Comparison of ENCODE assay signal across 19 cellular contexts in genomic region chr17:57944796-57945362, GRCh38. TPM values are rescaled to one million over a fixed set of nuclear protein-coding genes. Genes with fewer than 3 reads are reported as not detected.
A peak's percentile ranks its signal among the peaks of the same experiment; 100 is the strongest.
DNase-seq lines count a peak whose midpoint lies in the region; ATAC-seq and TF ChIP-seq lines count a peak whose summit lies in the region.
"Had no signal": no experiment of that assay in that cellular context is flagged by ENCODE, and none has a peak within 500 bp of the region (broad histone marks: within the 10 kb centered on the region; RNA-seq: fewer than 3 reads in every experiment).

No MANE protein-coding gene starts in this region.

- no TSS peak for BruUV-seq in PC-3 (replicated peaks; lab: Mats Ljungman, UMichigan)

- peak overlapping the region; percentile 97 for H3K27ac ChIP-seq in epithelial cell of prostate
- H3K27ac ChIP-seq in muscle layer of duodenum (ENCODE audit: low read length): peak overlapping the region; percentile 91
- H3K27ac ChIP-seq in thyroid gland: peak overlapping the region in 2 of 3 donors; percentile 75 to 80
- H3K27ac ChIP-seq in PC-3 (ENCODE audit: low read length): no peak overlapping the region
- H3K27ac ChIP-seq: C4-2B, colonic mucosa, PC-9, thoracic aorta had no signal

- no peaks in the 10 kb centered on the region for H4K20me1 ChIP-seq in PC-3 (ENCODE audit: low read length)

- H2AFZ ChIP-seq in PC-3 (ENCODE audit: low read length): no peak overlapping the region
- H2AFZ ChIP-seq: PC-9 had no signal

- no peak overlapping the region for H3K4me2 ChIP-seq in PC-3 (ENCODE audit: low read length)
- H3K4me2 ChIP-seq: PC-9 had no signal

- WGBS in thyroid gland, 2 donors: 89 to 90% methylated on average over 9 of the region's 9 CpGs

- H3K27me3 ChIP-seq in muscle layer of duodenum (ENCODE audit: low read depth, low read length) (no peaks in the 10 kb centered on the region), thyroid gland (no peaks in the 10 kb centered on the region), PC-3 (ENCODE audit: low read length) (no peaks in the 10 kb centered on the region)
- H3K27me3 ChIP-seq: colonic mucosa had no signal

- intact Hi-C loops in thyroid gland (cut with DNase I) (no loop called here), PC-3 (cut with micrococcal nuclease) (no loop called here)

- no peaks in the 10 kb centered on the region for H3K9me3 ChIP-seq in muscle layer of duodenum (ENCODE audit: control insufficient read depth in 1 of 2, low read length in 2 of 2)
- H3K9me3 ChIP-seq in thyroid gland: no peaks in the 10 kb centered on the region
- no peaks in the 10 kb centered on the region for H3K9me3 ChIP-seq in PC-3 (ENCODE audit: low read length)
- H3K9me3 ChIP-seq: colonic mucosa, thoracic aorta had no signal

- TF ChIP-seq CTCF in thyroid gland (IDR thresholded peaks at IDR 0.05): no peak
- no peak for TF ChIP-seq CTCF in PC-3 (conservative IDR thresholded peaks at IDR 0.05; ENCODE audit: low read depth, low read length)

- H3K79me2 ChIP-seq in PC-3 (ENCODE audit: low read length): peaks cover 83% of the 10 kb centered on the region

- TF ChIP-seq POLR2A in thyroid gland (IDR thresholded peaks at IDR 0.05): no peak

- H3K36me3 ChIP-seq in muscle layer of duodenum (ENCODE audit: control insufficient read depth in 1 of 2, insufficient read depth in 2 of 2, low read length in 2 of 2) (no peaks in the 10 kb centered on the region), thyroid gland (no peaks in the 10 kb centered on the region), PC-3 (ENCODE audit: low read depth, low read length) (no peaks in the 10 kb centered on the region)
- H3K36me3 ChIP-seq: colonic mucosa, thoracic aorta had no signal

- ATAC-seq in GM21825 (IDR thresholded peaks at IDR 0.05; ENCODE audit: unreplicated experiment) (no peak), PC-3 (no peak), GM18498 (IDR thresholded peaks at IDR 0.05; ENCODE audit: unreplicated experiment) (no peak)

- H3K4me1 ChIP-seq in muscle layer of duodenum (ENCODE audit: control insufficient read depth in 1 of 2, insufficient read depth in 2 of 2, low read length in 2 of 2) (peaks cover 53 to 81% of the 10 kb centered on the region in 2 donors), thyroid gland (peaks cover 62 to 70% of the 10 kb centered on the region in 2 donors), PC-3 (ENCODE audit: insufficient read depth, low read length) (peaks cover 76% of the 10 kb centered on the region)

- CTCF ChIA-PET in PC-3 (lab: Charles Lee): interaction anchor here (0.9 kb wide), 1 partner anchor 9 kb away, joined by 8 read pairs; no protein-coding TSS in a partner anchor

- H3F3A ChIP-seq in PC-3 (ENCODE audit: low read length, unreplicated experiment): peaks cover 18% of the 10 kb centered on the region

- DNase-seq in RPMI7951 (ENCODE audit: low read depth): peak; percentile 37
- no peak for DNase-seq in epithelial cell of prostate (ENCODE audit: low read depth, low spot score)
- DNase-seq in thyroid gland: no peak
- no peak for DNase-seq in PC-3
- DNase-seq: activated CD4-positive, alpha-beta T cell treated with anti-CD3 and anti-CD28 coated beads, Interleukin-2, amount 50 U/mL, for 1 hour; activated naive CD4-positive, alpha-beta T cell; colonic mucosa; glutamatergic neuron; immature natural killer cell; mammary epithelial cell; NCI-H1092; NCI-H69; PC-9; stimulated activated CD4-positive, alpha-beta T cell treated with anti-CD3 and anti-CD28 coated beads, Interleukin-4, amount 100 ng/mL, for 1 hour had no signal

- H3K9ac ChIP-seq in PC-3 (ENCODE audit: low read length): no peak overlapping the region

- H3K4me3 ChIP-seq in muscle layer of duodenum (ENCODE audit: low read depth in 1 of 2, low read length in 2 of 2): no peak overlapping the region
- no peak overlapping the region for H3K4me3 ChIP-seq in thyroid gland (replicated peaks in 1 of 3)
- no peak overlapping the region for H3K4me3 ChIP-seq in PC-3 (ENCODE audit: low read length)
- H3K4me3 ChIP-seq: colonic mucosa, PC-9, thoracic aorta had no signal

- H3K9me2 ChIP-seq in PC-3 (replicated peaks; ENCODE audit: low read length): no peaks in the 10 kb centered on the region

- POLR2A ChIA-PET in PC-3 (lab: Charles Lee; ENCODE audit: unreplicated experiment): no interaction called here

RNA-seq across cellular contexts. Expression of gene CUEDC1, which starts 10.3 kb away (rescaled TPM):
- total RNA-seq in RPMI7951 (2014; rRNA removed; shearing (Covaris generic)): 6.4 and 6.6 TPM in 2 replicates
- total RNA-seq in thyroid gland (10 to 100 TPM; 25.6 to 32.3 (median 29.9) TPM), PC-3 (2014; rRNA removed) (31.6 and 53.4 TPM in 2 replicates)

RNA-seq across cellular contexts. Expression of gene VEZF1, which starts 43.2 kb away (rescaled TPM):
- total RNA-seq in RPMI7951 (2014; rRNA removed; shearing (Covaris generic)): 65.2 and 78.7 TPM in 2 replicates
- 100 to 1,000 TPM in 1 of 4 donors, 10 to 100 TPM in 3; 88.5 to 147 (median 91.4) TPM for total RNA-seq in thyroid gland
- total RNA-seq in PC-3 (2014; rRNA removed): 70.1 and 78.1 TPM in 2 replicates
